9 cellular contexts compared by ENCODE assay signal in the genomic region with DNA sequence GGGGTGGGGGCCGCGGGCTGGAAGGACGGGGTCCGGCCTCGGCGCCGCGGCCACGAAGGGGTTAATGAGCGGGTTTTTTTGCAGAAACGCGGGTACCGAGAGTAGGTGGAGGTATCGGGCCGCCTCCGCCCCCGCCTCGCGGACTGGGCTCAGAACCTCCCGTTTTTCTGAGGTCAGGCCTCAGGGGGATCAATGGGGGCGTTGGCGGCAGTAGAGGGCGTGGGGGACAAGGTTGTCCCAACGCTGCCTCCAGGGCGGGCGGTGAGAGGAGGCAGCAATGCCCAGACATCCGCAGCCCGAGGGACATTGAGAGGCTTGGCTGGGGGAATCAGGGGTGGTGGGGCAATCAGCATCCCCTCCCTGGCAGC. TPM values are rescaled to one million over a fixed set of nuclear protein-coding genes. Genes with fewer than 3 reads are reported as not detected.
DNase-seq lines count a peak whose midpoint lies in the region; ATAC-seq and TF ChIP-seq lines count a peak whose summit lies in the region.
"Had no signal": no experiment of that assay in that cellular context is flagged by ENCODE, and none has a peak within 500 bp of the region (broad histone marks: within the 10 kb centered on the region; RNA-seq: fewer than 3 reads in every experiment).

No MANE protein-coding gene starts in this region.

- TF ChIP-seq POLR2A in breast epithelium (IDR thresholded peaks at IDR 0.05) (no peak), transverse colon (IDR thresholded peaks at IDR 0.05) (no peak)

- peaks cover 4% of the 10 kb centered on the region for H3K27me3 Mint-ChIP-seq in activated naive CD4-positive, alpha-beta T cell treated with anti-CD3 and anti-CD28 coated beads for 36 hours (ENCODE audit: low read depth)

- no peak for DNase-seq in activated naive CD4-positive, alpha-beta T cell treated with anti-CD3 and anti-CD28 coated beads for 36 hours
- DNase-seq in activated naive CD4-positive, alpha-beta T cell (lab: John Stamatoyannopoulos, UW): no peak
- DNase-seq in breast epithelium (ENCODE audit: low spot score in 2 of 2) (no peak), lower lobe of right lung (no peak), transverse colon (no peak), pons (ENCODE audit: low spot score) (no peak), NCI-H2081 treated with DMSO at 0.1 percent for 48 hours (lab: John Stamatoyannopoulos, UW) (no peak), NCI-H1436 treated with DMSO at 0.1 percent for 48 hours (lab: John Stamatoyannopoulos, UW) (no peak)
- DNase-seq: RPMI8226 had no signal

- H3K9me3 ChIP-seq in breast epithelium: no peaks in the 10 kb centered on the region
- H3K9me3 ChIP-seq in lower lobe of right lung: no peaks in the 10 kb centered on the region
- no peaks in the 10 kb centered on the region for H3K9me3 ChIP-seq in transverse colon

- TF ChIP-seq CTCF in breast epithelium (IDR thresholded peaks at IDR 0.05) (no peak), lower lobe of right lung (IDR thresholded peaks at IDR 0.05) (no peak), transverse colon (IDR thresholded peaks at IDR 0.05) (no peak)

- no peak overlapping the region for H3K27ac Mint-ChIP-seq in activated naive CD4-positive, alpha-beta T cell treated with anti-CD3 and anti-CD28 coated beads for 36 hours

- intact Hi-C loops in activated naive CD4-positive, alpha-beta T cell treated with anti-CD3 and anti-CD28 coated beads for 36 hours (cut with micrococcal nuclease): no loop called here
- intact Hi-C loops in breast epithelium (cut with DNase I; ENCODE audit: low total_unique reads): no loop called here
- intact Hi-C loops in lower lobe of right lung (cut with DNase I): no loop called here
- intact Hi-C loops in transverse colon (cut with DNase I; ENCODE audit: low total_unique reads): no loop called here

- H3K4me1 ChIP-seq in breast epithelium: no peaks in the 10 kb centered on the region
- peaks cover 8% of the 10 kb centered on the region for H3K4me1 ChIP-seq in lower lobe of right lung
- peaks cover 0 to 9% (median 7%) of the 10 kb centered on the region in 4 donors for H3K4me1 ChIP-seq in transverse colon

- H3K27ac ChIP-seq in breast epithelium: no peak overlapping the region
- no peak overlapping the region for H3K27ac ChIP-seq in lower lobe of right lung
- H3K27ac ChIP-seq in transverse colon: no peak overlapping the region

- in situ Hi-C loops in transverse colon (cut with MboI; ENCODE audit: low pct_ligation_motif_present in 1 of 4, low pct_unique_long_range_greater_than_20kb in 1 of 4, low sequenced_read_pairs in 3 of 4): no loop called here

- H3K36me3 Mint-ChIP-seq in activated naive CD4-positive, alpha-beta T cell treated with anti-CD3 and anti-CD28 coated beads for 36 hours (ENCODE audit: low read depth): no peaks in the 10 kb centered on the region

- H3K36me3 ChIP-seq in breast epithelium: no peaks in the 10 kb centered on the region
- H3K36me3 ChIP-seq in lower lobe of right lung: no peaks in the 10 kb centered on the region
- no peaks in the 10 kb centered on the region for H3K36me3 ChIP-seq in transverse colon

- H3K9me3 Mint-ChIP-seq in activated naive CD4-positive, alpha-beta T cell treated with anti-CD3 and anti-CD28 coated beads for 36 hours: no peaks in the 10 kb centered on the region

- peaks cover 0 to 5% of the 10 kb centered on the region in 2 donors for H3K27me3 ChIP-seq in breast epithelium
- H3K27me3 ChIP-seq in lower lobe of right lung (ENCODE audit: low read depth): peaks cover 30% of the 10 kb centered on the region
- H3K27me3 ChIP-seq in transverse colon: peaks cover 37% of the 10 kb centered on the region

- no peak for TF ChIP-seq EP300 in transverse colon (IDR thresholded peaks at IDR 0.05; ENCODE audit: low read depth)

- H3K4me3 ChIP-seq in breast epithelium: peak overlapping the region; percentile 50 to 76 (median 62)
- H3K4me3 ChIP-seq in lower lobe of right lung: peak overlapping the region; percentile 58
- peak overlapping the region in 3 of 4 donors; percentile 24 to 75 (median 33) for H3K4me3 ChIP-seq in transverse colon

- 0% methylated on average over 12 of the region's 28 CpGs; no CpG with 5 or more reads in 1 of the 2 donors for WGBS in transverse colon (ENCODE audit: low coverage in 1 of 2), 2 donors

- no peaks in the 10 kb centered on the region for H3K4me1 Mint-ChIP-seq in activated naive CD4-positive, alpha-beta T cell treated with anti-CD3 and anti-CD28 coated beads for 36 hours (ENCODE audit: low read depth)

- CTCF ChIA-PET in activated naive CD4-positive, alpha-beta T cell treated with anti-CD3 and anti-CD28 coated beads for 36 hours (lab: Charles Lee): no interaction called here

- ATAC-seq in lower lobe of right lung: no peak

- H3K4me3 Mint-ChIP-seq in activated naive CD4-positive, alpha-beta T cell treated with anti-CD3 and anti-CD28 coated beads for 36 hours: peak overlapping the region; percentile 43

RNA-seq across cellular contexts. Expression of a gene that starts 34.8 kb away (rescaled TPM):
- under 1 TPM; 0.12 to 0.30 TPM for total RNA-seq in activated naive CD4-positive, alpha-beta T cell treated with anti-CD3 and anti-CD28 coated beads for 36 hours
- total RNA-seq in breast epithelium (10 to 100 TPM in 2 of 3 donors, 1 to 10 TPM in 1; 4.6 to 29.6 (median 11.1) TPM), lower lobe of right lung (33.9 TPM), transverse colon (10 to 100 TPM in 2 of 4 donors, 1 to 10 TPM in 2; 3.5 to 14.2 (median 9.3) TPM)
